In genomic region chr7:105315357-105315756, GRCh38 we compare ENCODE assay signal across 17 cellular contexts.
DNase-seq lines count a peak whose midpoint lies in the region; ATAC-seq, FAIRE-seq and TF ChIP-seq lines count a peak whose summit lies in the region.
"Had no signal": no experiment of that assay in that cellular context is flagged by ENCODE, and none has a peak within 500 bp of the region (broad histone marks: within the 10 kb centered on the region; RNA-seq: fewer than 3 reads in every experiment).

No MANE protein-coding gene starts in this region.

- H3K79me2 ChIP-seq in PC-3 (ENCODE audit: low read length) (peaks cover 64% of the 10 kb centered on the region), neural progenitor cell (ENCODE audit: low read depth) (peaks cover 95% of the 10 kb centered on the region)

- no peaks in the 10 kb centered on the region for H3K27me3 Mint-ChIP-seq in neural progenitor cell (ENCODE audit: insufficient read depth, low read depth)

- no peak overlapping the region for H3K4me3 Mint-ChIP-seq in neural progenitor cell

- H3K36me3 Mint-ChIP-seq in neural progenitor cell = no peaks in the 10 kb centered on the region

- POLR2A ChIA-PET in PC-3 (lab: Charles Lee; ENCODE audit: unreplicated experiment) = no interaction called here

- no peak for FAIRE-seq in kidney (lab: Jason Lieb, UNC)

- CTCF ChIA-PET in PC-3 (lab: Charles Lee) = no interaction called here

- no peaks in the 10 kb centered on the region for H3K9me2 ChIP-seq in PC-3 (replicated peaks; ENCODE audit: low read length)

- H3F3A ChIP-seq in PC-3 (ENCODE audit: low read length, unreplicated experiment) (no peaks in the 10 kb centered on the region), neural progenitor cell (ENCODE audit: low read depth) (peaks cover 10% of the 10 kb centered on the region)

- H3K27me3 ChIP-seq in PC-3 (ENCODE audit: low read length) (no peaks in the 10 kb centered on the region), neural progenitor cell (no peaks in the 10 kb centered on the region)
- H3K27me3 ChIP-seq: Peyer's patch had no signal

- ATAC-seq in left ventricle myocardium superior (peak; percentile 52), left cardiac atrium (no peak), PC-3 (peak; percentile 48), left lobe of liver (peak; percentile 97)
- ATAC-seq: Right ventricle myocardium inferior had no signal

- TF ChIP-seq CTCF in PC-3 (conservative IDR thresholded peaks at IDR 0.05; ENCODE audit: low read depth, low read length) (no peak), neural progenitor cell (IDR thresholded peaks at IDR 0.05) (no peak), kidney (IDR thresholded peaks at IDR 0.05; ENCODE audit: borderline replicate concordance, extremely low read depth, insufficient read depth) (no peak)

- no peak overlapping the region for H3K4me3 ChIP-seq in PC-3 (ENCODE audit: low read length)
- no peak overlapping the region for H3K4me3 ChIP-seq in neural progenitor cell
- no peak overlapping the region for H3K4me3 ChIP-seq in kidney (ENCODE audit: low read length in 2 of 2)
- H3K4me3 ChIP-seq: Peyer's patch, SK-N-MC had no signal

- H2AFZ ChIP-seq in PC-3 (ENCODE audit: low read length) (no peak overlapping the region), neural progenitor cell (replicated peaks) (no peak overlapping the region)

- BruUV-seq in PC-3 (replicated peaks; lab: Mats Ljungman, UMichigan) = no TSS peak

- no peak overlapping the region for H3K27ac Mint-ChIP-seq in neural progenitor cell

- no peak overlapping the region for H3K9ac ChIP-seq in PC-3 (ENCODE audit: low read length)
- no peak overlapping the region for H3K9ac ChIP-seq in neural progenitor cell
- H3K9ac ChIP-seq in kidney (ENCODE audit: low read length in 2 of 2) = no peak overlapping the region

- no peak for DNase-seq in left ventricle myocardium superior
- DNase-seq in left cardiac atrium = no peak
- no peak for DNase-seq in PC-3
- no peak for DNase-seq in left lobe of liver (ENCODE audit: low spot score)
- peak; percentile 18 for DNase-seq in superior temporal gyrus (ENCODE audit: extremely low spot score)
- no peak for DNase-seq in neural progenitor cell (ENCODE audit: low spot score)
- no peak for DNase-seq in kidney
- DNase-seq in activated gamma-delta T cell treated with Interleukin-2 at 50 U/mL for 16 hours = no peak
- DNase-seq: DMS 273 treated with DMSO at 0.1 percent for 48 hours, EL, NCI-H1105 treated with DMSO at 0.1 percent for 48 hours, NCI-H187, NCI-H510A, Peyer's patch had no signal

- H3K4me2 ChIP-seq in PC-3 (ENCODE audit: low read length) (no peak overlapping the region), neural progenitor cell (no peak overlapping the region)

- H3K4me1 ChIP-seq in PC-3 (ENCODE audit: insufficient read depth, low read length) (peaks cover 27% of the 10 kb centered on the region), neural progenitor cell (peaks cover 8% of the 10 kb centered on the region), kidney (ENCODE audit: control insufficient read depth in 1 of 2, insufficient read depth in 1 of 2, low read depth in 1 of 2, low read length in 2 of 2) (peaks cover 0 to 4% of the 10 kb centered on the region in 2 donors)
- H3K4me1 ChIP-seq: Peyer's patch had no signal

- no peak overlapping the region for H3K27ac ChIP-seq in PC-3 (ENCODE audit: low read length)
- no peak overlapping the region for H3K27ac ChIP-seq in neural progenitor cell
- H3K27ac ChIP-seq in kidney (ENCODE audit: low read depth in 2 of 2, low read length in 2 of 2) = no peak overlapping the region
- H3K27ac ChIP-seq: C4-2B, Peyer's patch, SK-N-MC had no signal

- intact Hi-C loops in left ventricle myocardium superior (cut with micrococcal nuclease) (no loop called here), left cardiac atrium (cut with DNase I) (no loop called here), PC-3 (cut with micrococcal nuclease) (no loop called here), kidney (cut with DNase I) (no loop called here)

- H3K4me1 Mint-ChIP-seq in neural progenitor cell = peaks cover 11% of the 10 kb centered on the region

- H3K9me3 ChIP-seq in PC-3 (ENCODE audit: low read length) = no peaks in the 10 kb centered on the region
- no peaks in the 10 kb centered on the region for H3K9me3 ChIP-seq in neural progenitor cell (ENCODE audit: low read depth)
- no peaks in the 10 kb centered on the region for H3K9me3 ChIP-seq in kidney (ENCODE audit: control insufficient read depth in 1 of 2, low read length in 2 of 2)
- H3K9me3 ChIP-seq: Peyer's patch had no signal

- H4K20me1 ChIP-seq in PC-3 (ENCODE audit: low read length) (no peaks in the 10 kb centered on the region), neural progenitor cell (ENCODE audit: low read depth) (peaks cover 35% of the 10 kb centered on the region)

- H3K36me3 ChIP-seq in PC-3 (ENCODE audit: low read depth, low read length) (no peaks in the 10 kb centered on the region), neural progenitor cell (no peaks in the 10 kb centered on the region), kidney (ENCODE audit: control insufficient read depth in 1 of 2, insufficient read depth in 2 of 2, low read length in 2 of 2) (no peaks in the 10 kb centered on the region)
- H3K36me3 ChIP-seq: Peyer's patch had no signal

- H3K9me3 Mint-ChIP-seq in neural progenitor cell = no peaks in the 10 kb centered on the region

Comparison
In these comparisons a context has a peak if more than half of its experiments do, and no peak if none do; other contexts are left out.
1. ATAC-seq: peak in left ventricle myocardium superior (single experiment), PC-3 (single experiment) and left lobe of liver (single experiment); none in left cardiac atrium (0 of 2).